ENCODE assay signal across 14 cellular contexts in the genomic region with DNA sequence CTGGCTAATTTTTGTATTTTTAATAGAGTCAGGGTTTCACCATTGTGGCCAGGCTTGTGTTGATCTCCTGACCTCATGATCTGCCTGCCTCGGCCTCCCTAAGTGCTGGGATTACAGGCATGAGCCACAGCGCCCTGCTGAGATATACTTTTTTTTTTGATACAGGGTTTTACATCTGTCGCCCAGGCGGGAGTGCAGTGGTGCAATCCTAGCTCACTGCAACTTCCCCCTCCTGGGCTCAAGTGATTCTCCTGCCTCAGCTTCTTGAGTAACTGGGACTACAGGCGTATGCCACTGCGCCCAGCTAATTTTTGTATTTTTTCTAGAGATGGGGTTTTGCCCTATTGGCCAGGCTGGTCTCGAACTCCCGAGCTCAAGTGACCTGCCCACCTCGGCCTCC. TPM values are rescaled to one million over a fixed set of nuclear protein-coding genes. Genes with fewer than 3 reads are reported as not detected.
DNase-seq lines count a peak whose midpoint lies in the region; ATAC-seq and TF ChIP-seq lines count a peak whose summit lies in the region.
"Had no signal": no experiment of that assay in that cellular context is flagged by ENCODE, and none has a peak within 500 bp of the region (broad histone marks: within the 10 kb centered on the region; RNA-seq: fewer than 3 reads in every experiment).

No MANE protein-coding gene starts in this region.

- H3K27me3 ChIP-seq in left ventricle myocardium inferior (ENCODE audit: low read depth), result no peaks in the 10 kb centered on the region
- H3K27me3 ChIP-seq in transverse colon, result no peaks in the 10 kb centered on the region
- H3K27me3 ChIP-seq: BE2C had no signal

- no peaks in the 10 kb centered on the region for H3K9me3 ChIP-seq in left ventricle myocardium inferior (replicated peaks)
- no peaks in the 10 kb centered on the region for H3K9me3 ChIP-seq in transverse colon
- H3K9me3 ChIP-seq: BE2C had no signal

- no peaks in the 10 kb centered on the region for H3K27me3 Mint-ChIP-seq in effector memory CD8-positive, alpha-beta T cell

- peak overlapping the region; percentile 95 for H3K27ac ChIP-seq in left ventricle myocardium inferior (replicated peaks)
- H3K27ac ChIP-seq in transverse colon, result peak overlapping the region in 3 of 4 donors; percentile 86 to 94 (median 89)

- H3K36me3 Mint-ChIP-seq in effector memory CD8-positive, alpha-beta T cell (ENCODE audit: insufficient read depth), result peaks cover 35% of the 10 kb centered on the region

- 94 to 96% methylated on average over 4 to 9 of the region's 9 CpGs for WGBS in transverse colon (ENCODE audit: low coverage in 1 of 2), 2 donors

- in situ Hi-C loops in transverse colon (cut with MboI; ENCODE audit: low pct_ligation_motif_present in 1 of 4, low pct_unique_long_range_greater_than_20kb in 1 of 4, low sequenced_read_pairs in 3 of 4), result no loop called here

- TF ChIP-seq POLR2A in transverse colon (IDR thresholded peaks at IDR 0.05), result no peak

- intact Hi-C loops in left ventricle myocardium inferior (cut with micrococcal nuclease) (no loop called here), left cardiac atrium (cut with DNase I) (no loop called here), transverse colon (cut with DNase I; ENCODE audit: low total_unique reads) (no loop called here)

- H3K4me3 ChIP-seq in left ventricle myocardium inferior (peak overlapping the region; percentile 86), transverse colon (no peak overlapping the region)

- no peaks in the 10 kb centered on the region for H3K9me3 Mint-ChIP-seq in effector memory CD8-positive, alpha-beta T cell

- ATAC-seq in left cardiac atrium (no peak), HG03571 (IDR thresholded peaks at IDR 0.05; ENCODE audit: unreplicated experiment) (no peak)
- no peak for ATAC-seq in effector memory CD8-positive, alpha-beta T cell (replicated peaks)

- no peak for DNase-seq in left ventricle myocardium inferior
- DNase-seq in left cardiac atrium, result no peak
- peak; percentile 37 for DNase-seq in SKM-1 (lab: John Stamatoyannopoulos, UW; ENCODE audit: unreplicated experiment)
- no peak for DNase-seq in effector memory CD8-positive, alpha-beta T cell
- DNase-seq in transverse colon, result no peak
- no peak for DNase-seq in NCI-H187 (lab: John Stamatoyannopoulos, UW)
- DNase-seq in foreskin melanocyte, result no peak
- DNase-seq: BE2C; GDM1; IMR-90; NCI-H2029 treated with DMSO at 0.1 percent for 48 hours; stimulated activated CD4-positive, alpha-beta T cell treated with anti-CD3 and anti-CD28 coated beads, Interleukin-4, amount 100 ng/mL, for 24 hours; T1000 had no signal

- H3K4me3 Mint-ChIP-seq in effector memory CD8-positive, alpha-beta T cell, result peak overlapping the region; percentile 82 to 88

- no peak overlapping the region for H3K27ac Mint-ChIP-seq in effector memory CD8-positive, alpha-beta T cell

- TF ChIP-seq CTCF in left ventricle myocardium inferior (IDR thresholded peaks at IDR 0.05; ENCODE audit: borderline replicate concordance) (no peak), transverse colon (IDR thresholded peaks at IDR 0.05) (no peak)

- H3K36me3 ChIP-seq in left ventricle myocardium inferior (peaks cover 44% of the 10 kb centered on the region), transverse colon (peaks cover 0 to 15% (median 4%) of the 10 kb centered on the region in 4 donors)

- peaks cover 87% of the 10 kb centered on the region for H3K4me1 ChIP-seq in left ventricle myocardium inferior
- peaks cover 8 to 27% (median 12%) of the 10 kb centered on the region in 4 donors for H3K4me1 ChIP-seq in transverse colon
- H3K4me1 ChIP-seq: BE2C had no signal

- no peak for TF ChIP-seq EP300 in transverse colon (IDR thresholded peaks at IDR 0.05; ENCODE audit: low read depth)

- H3K4me1 Mint-ChIP-seq in effector memory CD8-positive, alpha-beta T cell (ENCODE audit: low read depth in 2 of 2), result peaks cover 14 to 17% of the 10 kb centered on the region in 2 donors

RNA-seq across cellular contexts. Expression of a gene that starts 2.0 kb away (rescaled TPM):
- total RNA-seq in left ventricle myocardium inferior (31.2 TPM), left cardiac atrium (10 to 100 TPM; 47.7 to 54.8 TPM), transverse colon (10 to 100 TPM; 38.6 to 78.6 (median 54.7) TPM)

RNA-seq across cellular contexts. Expression of a gene that starts 46.0 kb away (rescaled TPM):
- 19.9 TPM for total RNA-seq in left ventricle myocardium inferior
- total RNA-seq in left cardiac atrium, result 10 to 100 TPM; 28.6 to 37.3 TPM
- 100 to 1,000 TPM in 3 of 4 donors, 10 to 100 TPM in 1; 90.4 to 146 (median 117) TPM for total RNA-seq in transverse colon
